Comparison of ENCODE assay signal across 26 cellular contexts in the genomic region with DNA sequence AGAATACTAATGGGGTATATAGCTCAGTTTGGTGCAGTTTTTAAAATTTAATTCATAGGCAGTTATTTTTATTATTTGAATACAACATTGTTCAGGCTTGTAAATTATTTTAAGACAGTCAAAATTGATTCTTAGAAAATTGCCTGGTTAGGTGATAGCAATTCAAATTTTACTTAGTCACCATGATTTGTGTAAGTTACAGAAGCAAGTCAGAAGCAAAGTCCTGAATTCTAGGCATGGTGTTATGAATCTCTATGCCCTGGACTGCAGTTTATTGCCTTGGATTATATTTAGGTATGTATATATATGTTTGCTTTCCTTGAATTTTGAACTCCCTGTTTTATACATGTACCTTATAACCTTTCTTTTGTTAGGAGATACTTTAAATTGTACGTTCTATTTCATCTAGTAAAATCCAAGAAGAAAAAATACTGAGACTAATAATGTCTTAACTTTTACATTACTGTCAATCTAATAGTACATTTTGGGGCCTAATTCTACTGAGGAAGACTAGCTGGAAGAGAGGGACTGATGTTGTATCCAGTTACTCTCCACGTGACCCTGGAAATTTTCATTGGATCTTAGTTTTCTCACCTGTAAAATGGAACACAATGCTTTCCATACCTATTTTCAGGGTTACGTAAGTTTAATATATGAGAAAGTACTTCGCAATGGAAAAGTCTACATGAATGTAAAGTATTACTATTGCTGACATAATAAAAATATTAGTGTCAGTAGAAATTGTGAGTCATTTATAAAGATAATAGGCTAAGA.
"Had no signal": no experiment of that assay in that cellular context is flagged by ENCODE, and none has a peak within 500 bp of the region (broad histone marks: within the 10 kb centered on the region; RNA-seq: fewer than 3 reads in every experiment).

No MANE protein-coding gene starts in this region.

- H3K4me2 ChIP-seq: hepatocyte, neural progenitor cell had no signal

- ATAC-seq: left lobe of liver; naive thymus-derived CD8-positive, alpha-beta T cell; psoas muscle; sciatic nerve had no signal

- FAIRE-seq: endothelial cell of umbilical vein had no signal

- H3K36me3 ChIP-seq: neural progenitor cell, spleen, stomach, thoracic aorta, transverse colon had no signal

- H3K9ac ChIP-seq: neural progenitor cell, parathyroid adenoma had no signal

- H3K9me3 ChIP-seq: psoas muscle, spleen, stomach, thoracic aorta, transverse colon had no signal

- DNase-seq: effector CD4-positive, alpha-beta T cell; endodermal cell; foreskin melanocyte; head of caudate nucleus; kidney glomerular epithelial cell; mammary epithelial cell; naive thymus-derived CD8-positive, alpha-beta T cell; nucleus accumbens; psoas muscle; retina; spleen; stimulated activated CD4-positive, alpha-beta T cell treated with anti-CD3 and anti-CD28 coated beads, Interleukin-15, amount 100 ng/mL, for 24 hours; stimulated activated CD4-positive, alpha-beta T cell treated with anti-CD3 and anti-CD28 coated beads, Interleukin-1b, Interleukin-23, amount 100 ng/mL, for 48 hours; stimulated activated CD4-positive, alpha-beta T cell treated with anti-CD3 and anti-CD28 coated beads, Interleukin-4, amount 100 ng/mL, for 4 hours; stimulated activated naive CD4-positive, alpha-beta T cell; stomach; substantia nigra; transverse colon had no signal

- H3K4me1 ChIP-seq: neural progenitor cell, parathyroid adenoma had no signal

- H3K27ac ChIP-seq: coronary artery, hepatocyte, neural progenitor cell, parathyroid adenoma, psoas muscle, spleen, stomach, thoracic aorta had no signal

- H2AFZ ChIP-seq: hepatocyte, neural progenitor cell, parathyroid adenoma had no signal

- H3K27me3 ChIP-seq: hepatocyte, neural progenitor cell, spleen, stomach, transverse colon had no signal

- H3K4me3 ChIP-seq: coronary artery, hepatocyte, neural progenitor cell, psoas muscle, spleen, stomach, thoracic aorta, transverse colon had no signal
